Comparison of ENCODE assay signal across 8 cellular contexts in genomic region chr3:39383913-39384664, GRCh38. TPM values are rescaled to one million over a fixed set of nuclear protein-coding genes. Genes with fewer than 3 reads are reported as not detected.
DNase-seq lines count a peak whose midpoint lies in the region; ATAC-seq and TF ChIP-seq lines count a peak whose summit lies in the region.

No MANE protein-coding gene starts in this region.

- peaks cover 8% of the 10 kb centered on the region for H3F3A ChIP-seq in neural progenitor cell (ENCODE audit: low read depth)

- peak overlapping the region; percentile 68 for H3K9ac ChIP-seq in neural progenitor cell

- CTCF ChIA-PET in Caco-2 (lab: Charles Lee) = no interaction called here

- ATAC-seq in GM21576 (IDR thresholded peaks at IDR 0.05; ENCODE audit: unreplicated experiment) = peak; percentile 70

- H3K27me3 ChIP-seq in Caco-2 (replicated peaks; ENCODE audit: control insufficient read depth, insufficient read depth, low read length) (no peaks in the 10 kb centered on the region), neural progenitor cell (no peaks in the 10 kb centered on the region)

- TF ChIP-seq CTCF in Caco-2 (IDR thresholded peaks at IDR 0.05; ENCODE audit: insufficient read depth in 1 of 2, low read depth in 1 of 2, low read length in 1 of 2, severe bottlenecking in 1 of 2, unreplicated experiment in 1 of 2) (no peak), fibroblast of pulmonary artery (IDR thresholded peaks at IDR 0.05; ENCODE audit: low read length, missing control alignments) (no peak), neural progenitor cell (IDR thresholded peaks at IDR 0.05) (peak; percentile 9)

- in situ Hi-C loops in KBM-7 (cut with MboI; ENCODE audit: low pct_unique_long_range_greater_than_20kb, low sequenced_read_pairs) = loop anchor here (25.0 kb wide), 1 partner anchor 197 kb away; the partner anchor contains the start of gene XIRP1

- H3K4me3 Mint-ChIP-seq in Caco-2 (ENCODE audit: unreplicated experiment) (peak overlapping the region; percentile 96), neural progenitor cell (peak overlapping the region; percentile 99)
- peak overlapping the region; percentile 99 for H3K4me3 Mint-ChIP-seq in activated T-cell treated with anti-CD3 and anti-CD28 coated beads, Interleukin-2, amount 50 U/mL, for 24 hours

- no peaks in the 10 kb centered on the region for H3K9me3 ChIP-seq in Caco-2
- no peaks in the 10 kb centered on the region for H3K9me3 ChIP-seq in neural progenitor cell (ENCODE audit: low read depth)

- H3K27me3 Mint-ChIP-seq in Caco-2 (ENCODE audit: insufficient read depth, unreplicated experiment) (no peaks in the 10 kb centered on the region), neural progenitor cell (ENCODE audit: insufficient read depth, low read depth) (peaks cover 4% of the 10 kb centered on the region)
- no peaks in the 10 kb centered on the region for H3K27me3 Mint-ChIP-seq in activated T-cell treated with anti-CD3 and anti-CD28 coated beads, Interleukin-2, amount 50 U/mL, for 24 hours

- peak overlapping the region; percentile 84 for H3K4me2 ChIP-seq in neural progenitor cell

- DNase-seq in Caco-2 (peak; percentile 96 to 98), KBM-7 (peak; percentile 95), fibroblast of pulmonary artery (ENCODE audit: low read depth) (peak; percentile 92), neural progenitor cell (ENCODE audit: low spot score) (peak; percentile 99), superior temporal gyrus (ENCODE audit: extremely low spot score) (peak; percentile 96), cerebellar nuclear complex (lab: John Stamatoyannopoulos, UW) (no peak)
- DNase-seq in activated T-cell treated with anti-CD3 and anti-CD28 coated beads, Interleukin-2, amount 50 U/mL, for 24 hours = peak; percentile 96

- POLR2A ChIA-PET in Caco-2 (lab: Charles Lee) = interaction anchor here (0.7 kb wide), 1 partner anchor 257 kb away, joined by 3 read pairs; no protein-coding TSS in a partner anchor

- H3K9me3 Mint-ChIP-seq in Caco-2 (ENCODE audit: unreplicated experiment) = no peaks in the 10 kb centered on the region
- no peaks in the 10 kb centered on the region for H3K9me3 Mint-ChIP-seq in activated T-cell treated with anti-CD3 and anti-CD28 coated beads, Interleukin-2, amount 50 U/mL, for 24 hours
- H3K9me3 Mint-ChIP-seq in neural progenitor cell = no peaks in the 10 kb centered on the region

- H3K36me3 ChIP-seq in Caco-2 (ENCODE audit: control insufficient read depth, insufficient read depth, low read length) (no peaks in the 10 kb centered on the region), neural progenitor cell (no peaks in the 10 kb centered on the region)

- peak overlapping the region; percentile 99 for H3K27ac Mint-ChIP-seq in Caco-2 (ENCODE audit: unreplicated experiment)
- H3K27ac Mint-ChIP-seq in activated T-cell treated with anti-CD3 and anti-CD28 coated beads, Interleukin-2, amount 50 U/mL, for 24 hours = peak overlapping the region; percentile 100
- H3K27ac Mint-ChIP-seq in neural progenitor cell = peak overlapping the region; percentile 78

- H3K79me2 ChIP-seq in neural progenitor cell (ENCODE audit: low read depth) = peaks cover 54% of the 10 kb centered on the region

- H4K20me1 ChIP-seq in neural progenitor cell (ENCODE audit: low read depth) = peaks cover 47% of the 10 kb centered on the region

- H3K36me3 Mint-ChIP-seq in Caco-2 (ENCODE audit: insufficient read depth, unreplicated experiment) (peaks cover 33% of the 10 kb centered on the region), neural progenitor cell (no peaks in the 10 kb centered on the region)
- peaks cover 40% of the 10 kb centered on the region for H3K36me3 Mint-ChIP-seq in activated T-cell treated with anti-CD3 and anti-CD28 coated beads, Interleukin-2, amount 50 U/mL, for 24 hours (ENCODE audit: low read depth)

- H3K4me3 ChIP-seq in Caco-2 (ENCODE audit: low read depth, low read length) = peak overlapping the region; percentile 75
- peak overlapping the region; percentile 90 for H3K4me3 ChIP-seq in fibroblast of pulmonary artery (replicated peaks; ENCODE audit: low read depth, low read length)
- peak overlapping the region; percentile 83 for H3K4me3 ChIP-seq in neural progenitor cell

- no TSS peak for BruUV-seq in Caco-2 (replicated peaks; lab: Mats Ljungman, UMichigan)

- H2AFZ ChIP-seq in neural progenitor cell (replicated peaks) = peak overlapping the region; percentile 92

- peak overlapping the region; percentile 80 for H3K27ac ChIP-seq in neural progenitor cell

- intact Hi-C loops in Caco-2 (cut with micrococcal nuclease; ENCODE audit: unreplicated experiment) = loop anchor here (1.0 to 10.0 kb wide), 4 partner anchors 22 to 259 kb away; partner anchors contain the start of gene RPSA

- H3K4me1 Mint-ChIP-seq in Caco-2 (ENCODE audit: low read depth, unreplicated experiment) (peaks cover 36% of the 10 kb centered on the region), neural progenitor cell (peaks cover 14% of the 10 kb centered on the region)
- peaks cover 52% of the 10 kb centered on the region for H3K4me1 Mint-ChIP-seq in activated T-cell treated with anti-CD3 and anti-CD28 coated beads, Interleukin-2, amount 50 U/mL, for 24 hours (ENCODE audit: low read depth)

- peaks cover 36% of the 10 kb centered on the region for H3K4me1 ChIP-seq in Caco-2
- H3K4me1 ChIP-seq in neural progenitor cell = no peaks in the 10 kb centered on the region

RNA-seq across cellular contexts. Expression of gene SLC25A38, which starts 0.9 kb away (rescaled TPM):
- total RNA-seq in Caco-2 (2022) = 33.1 and 37.7 TPM in 2 replicates
- total RNA-seq in neural progenitor cell (ENCODE audit: low replicate concordance) = 19.3 and 26.6 TPM in 2 replicates

RNA-seq across cellular contexts. Expression of gene RPSA, which starts 22.4 kb away (rescaled TPM):
- 1,548 and 1,562 TPM in 2 replicates for total RNA-seq in Caco-2 (2022)
- 2,504 and 2,714 TPM in 2 replicates for total RNA-seq in neural progenitor cell (ENCODE audit: low replicate concordance)

RNA-seq across cellular contexts. Expression of gene CCR8, which starts 54.6 kb away (rescaled TPM):
- total RNA-seq in Caco-2 (2022) (not detected in 2 replicates), neural progenitor cell (ENCODE audit: low replicate concordance) (not detected in 2 replicates)

Comparison
In these comparisons a context has a peak if more than half of its experiments do, and no peak if none do; other contexts are left out.
1. DNase-seq: peak in Caco-2 (2 of 2), KBM-7 (single experiment), activated T-cell treated with anti-CD3 and anti-CD28 coated beads, Interleukin-2, amount 50 U/mL, for 24 hours (single experiment), fibroblast of pulmonary artery (single experiment), neural progenitor cell (single experiment) and superior temporal gyrus (single experiment); none in cerebellar nuclear complex (0 of 2).
2. Peak in every context shown above with its lines, with median percentiles within 50 percentile points of each other: H3K4me3 ChIP-seq, H3K27ac Mint-ChIP-seq and H3K4me3 Mint-ChIP-seq.